In the genomic region with DNA sequence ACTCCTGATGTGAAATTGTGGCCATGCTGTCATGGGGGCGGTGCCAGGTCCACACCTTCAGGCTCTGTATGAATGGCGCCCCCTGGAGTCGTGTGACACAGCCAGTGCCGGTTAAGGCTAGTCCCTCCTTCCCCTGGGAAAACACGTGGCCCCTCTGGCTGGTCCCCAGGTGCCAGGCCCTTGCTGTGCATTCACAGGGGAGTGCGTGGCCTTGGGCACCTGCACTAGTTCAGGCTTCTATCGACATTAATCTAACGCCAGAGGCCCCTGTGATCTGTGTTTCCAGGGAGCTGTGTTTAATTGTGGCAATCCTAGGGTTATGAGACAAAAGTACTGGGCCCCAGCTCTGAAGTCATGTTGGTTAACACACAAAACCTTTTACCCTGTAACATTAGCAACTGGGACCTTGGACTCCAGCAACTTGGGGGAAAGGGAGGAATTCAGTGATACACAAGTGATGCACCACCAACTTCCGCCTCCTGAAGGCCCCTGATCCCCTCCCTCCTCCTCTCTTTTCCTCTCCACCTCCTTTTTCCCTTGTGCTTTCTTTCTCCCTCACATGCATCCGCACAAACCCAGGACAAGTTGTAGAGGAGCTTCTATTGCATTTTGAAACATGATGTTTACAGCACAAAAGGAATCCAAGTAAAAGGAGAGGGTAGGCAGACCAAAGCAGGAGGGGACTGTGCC, we compare ENCODE assay signal across 8 cellular contexts.
DNase-seq lines count a peak whose midpoint lies in the region; ATAC-seq and TF ChIP-seq lines count a peak whose summit lies in the region.

No MANE protein-coding gene starts in this region.

- no peaks in the 10 kb centered on the region for H3K36me3 ChIP-seq in SU-DHL-6 (ENCODE audit: low read length)
- H3K36me3 ChIP-seq in left ventricle myocardium inferior: peaks cover 20% of the 10 kb centered on the region
- peaks cover 0 to 4% of the 10 kb centered on the region in 2 donors for H3K36me3 ChIP-seq in gastrocnemius medialis

- H3K27me3 Mint-ChIP-seq in activated naive CD8-positive, alpha-beta T cell treated with anti-CD3 and anti-CD28 coated beads, Interleukin-2, amount 50 U/mL, for 24 hours: no peaks in the 10 kb centered on the region

- no peak overlapping the region for H3K4me2 ChIP-seq in SU-DHL-6 (ENCODE audit: low read depth, low read length, poor library complexity, severe bottlenecking)

- H3K27me3 ChIP-seq in SU-DHL-6 (ENCODE audit: low read length) (no peaks in the 10 kb centered on the region), left ventricle myocardium inferior (ENCODE audit: low read depth) (no peaks in the 10 kb centered on the region), gastrocnemius medialis (no peaks in the 10 kb centered on the region)

- H3K4me3 ChIP-seq in SU-DHL-6 (ENCODE audit: insufficient read depth, low read length, poor library complexity, severe bottlenecking) (no peak overlapping the region), left ventricle myocardium inferior (no peak overlapping the region), gastrocnemius medialis (no peak overlapping the region)

- H3K27ac ChIP-seq in SU-DHL-6 (ENCODE audit: low read depth, low read length): no peak overlapping the region
- peak overlapping the region; percentile 63 for H3K27ac ChIP-seq in left ventricle myocardium inferior (replicated peaks)
- H3K27ac ChIP-seq in gastrocnemius medialis: peak overlapping the region; percentile 63 to 75 (median 66)

- H3K4me1 Mint-ChIP-seq in activated naive CD8-positive, alpha-beta T cell treated with anti-CD3 and anti-CD28 coated beads, Interleukin-2, amount 50 U/mL, for 24 hours: peaks cover 36% of the 10 kb centered on the region

- no peak overlapping the region for H2AFZ ChIP-seq in SU-DHL-6 (ENCODE audit: low read depth, low read length, severe bottlenecking)

- H3K4me3 Mint-ChIP-seq in activated naive CD8-positive, alpha-beta T cell treated with anti-CD3 and anti-CD28 coated beads, Interleukin-2, amount 50 U/mL, for 24 hours: no peak overlapping the region

- H3K9me3 Mint-ChIP-seq in activated naive CD8-positive, alpha-beta T cell treated with anti-CD3 and anti-CD28 coated beads, Interleukin-2, amount 50 U/mL, for 24 hours: no peaks in the 10 kb centered on the region

- peak overlapping the region; percentile 26 for H3K27ac Mint-ChIP-seq in activated naive CD8-positive, alpha-beta T cell treated with anti-CD3 and anti-CD28 coated beads, Interleukin-2, amount 50 U/mL, for 24 hours

- DNase-seq in DMS153 treated with DMSO at 0.1 percent for 48 hours (lab: John Stamatoyannopoulos, UW; ENCODE audit: unreplicated experiment) (peak; percentile 29), HCEC 1CT (peak; percentile 61), NCI-H1417 treated with DMSO at 0.1 percent for 48 hours (lab: John Stamatoyannopoulos, UW) (peak; percentile 7), left ventricle myocardium inferior (peak; percentile 87), gastrocnemius medialis (peak; percentile 82 to 95)
- peak; percentile 76 for DNase-seq in activated naive CD8-positive, alpha-beta T cell treated with anti-CD3 and anti-CD28 coated beads, Interleukin-2, amount 50 U/mL, for 24 hours

- H3K9me3 ChIP-seq in SU-DHL-6 (ENCODE audit: insufficient read depth, low read length) (no peaks in the 10 kb centered on the region), left ventricle myocardium inferior (replicated peaks) (no peaks in the 10 kb centered on the region), gastrocnemius medialis (no peaks in the 10 kb centered on the region)

- peak; percentile 71 for ATAC-seq in activated naive CD8-positive, alpha-beta T cell treated with anti-CD3 and anti-CD28 coated beads, Interleukin-2, amount 50 U/mL, for 24 hours
- ATAC-seq in gastrocnemius medialis (peak; percentile 63 to 82), GM21576 (IDR thresholded peaks at IDR 0.05; ENCODE audit: unreplicated experiment) (no peak)

- H3K36me3 Mint-ChIP-seq in activated naive CD8-positive, alpha-beta T cell treated with anti-CD3 and anti-CD28 coated beads, Interleukin-2, amount 50 U/mL, for 24 hours (ENCODE audit: low read depth): peaks cover 21% of the 10 kb centered on the region

- H3K79me2 ChIP-seq in SU-DHL-6 (ENCODE audit: insufficient read depth, low read length): no peaks in the 10 kb centered on the region

- intact Hi-C loops in left ventricle myocardium inferior (cut with micrococcal nuclease) (loop anchor here (10.0 kb wide), 1 partner anchor 514 kb away; no protein-coding TSS in a partner anchor), gastrocnemius medialis (cut with DNase I; ENCODE audit: low total_unique reads) (loop anchor here (1.0 to 5.0 kb wide), 5 partner anchors 97 to 515 kb away; no protein-coding TSS in a partner anchor)

- peaks cover 74% of the 10 kb centered on the region for H3K4me1 ChIP-seq in left ventricle myocardium inferior
- H3K4me1 ChIP-seq in gastrocnemius medialis: peaks cover 32 to 37% of the 10 kb centered on the region in 2 donors

- no peaks in the 10 kb centered on the region for H3K9me2 ChIP-seq in SU-DHL-6 (replicated peaks; ENCODE audit: insufficient read depth, low read length)

- H4K20me1 ChIP-seq in SU-DHL-6 (ENCODE audit: low read depth, low read length): no peaks in the 10 kb centered on the region

- in situ Hi-C loops in gastrocnemius medialis (cut with MboI; ENCODE audit: low sequenced_read_pairs in 4 of 4): loop anchor here (25.0 kb wide), 3 partner anchors 302 to 552 kb away; no protein-coding TSS in a partner anchor

- H3F3A ChIP-seq in SU-DHL-6 (ENCODE audit: insufficient read depth): no peaks in the 10 kb centered on the region

- TF ChIP-seq POLR2A in gastrocnemius medialis (IDR thresholded peaks at IDR 0.05): no peak

- H3K9ac ChIP-seq in SU-DHL-6 (ENCODE audit: low read length): no peak overlapping the region

- TF ChIP-seq CTCF in SU-DHL-6 (IDR thresholded peaks at IDR 0.05; ENCODE audit: insufficient read depth, low read length, poor library complexity, severe bottlenecking) (peak; percentile 98), left ventricle myocardium inferior (IDR thresholded peaks at IDR 0.05; ENCODE audit: borderline replicate concordance) (peak; percentile 78), gastrocnemius medialis (IDR thresholded peaks at IDR 0.05 in 4 of 5, conservative IDR thresholded peaks at IDR 0.05 in 1 of 5) (peak; percentile 73 to 80 (median 77))

Comparison
In these comparisons a context has a peak if more than half of its experiments do, and no peak if none do; other contexts are left out.
1. DNase-seq: peak in every context shown above with its lines; median percentile 88 in gastrocnemius medialis; 87 in left ventricle myocardium inferior; 76 in activated naive CD8-positive, alpha-beta T cell treated with anti-CD3 and anti-CD28 coated beads, Interleukin-2, amount 50 U/mL, for 24 hours; 61 in HCEC 1CT; 29 in DMS153 treated with DMSO at 0.1 percent for 48 hours; 7 in NCI-H1417 treated with DMSO at 0.1 percent for 48 hours.